Comparison of ENCODE assay signal across 12 cellular contexts in genomic region chr1:10901894-10902805, GRCh38.
DNase-seq lines count a peak whose midpoint lies in the region; ATAC-seq and TF ChIP-seq lines count a peak whose summit lies in the region.
"Had no signal": no experiment of that assay in that cellular context is flagged by ENCODE, and none has a peak within 500 bp of the region (broad histone marks: within the 10 kb centered on the region; RNA-seq: fewer than 3 reads in every experiment).

No MANE protein-coding gene starts in this region.

- no peak overlapping the region for H3K9ac ChIP-seq in neural cell (ENCODE audit: low read length)
- H3K9ac ChIP-seq in neural progenitor cell = no peak overlapping the region

- H3K4me2 ChIP-seq in neural cell (ENCODE audit: low read length) = no peak overlapping the region
- no peak overlapping the region for H3K4me2 ChIP-seq in neural progenitor cell

- no peak overlapping the region for H3K27ac Mint-ChIP-seq in chondrocyte (ENCODE audit: unreplicated experiment)
- no peak overlapping the region for H3K27ac Mint-ChIP-seq in neural progenitor cell
- H3K27ac Mint-ChIP-seq: activated T-cell treated with anti-CD3 and anti-CD28 coated beads, Interleukin-2, amount 50 U/mL, for 72 hours had no signal

- H3K4me3 ChIP-seq in BE2C (ENCODE audit: low read depth, low read length) (peak overlapping the region; percentile 24), neural cell (ENCODE audit: low read length) (no peak overlapping the region), neural progenitor cell (no peak overlapping the region)

- no peaks in the 10 kb centered on the region for H3K79me2 ChIP-seq in neural cell (replicated peaks; ENCODE audit: insufficient read depth, low read length)
- H3K79me2 ChIP-seq in neural progenitor cell (ENCODE audit: low read depth) = no peaks in the 10 kb centered on the region

- H4K20me1 ChIP-seq in neural cell (ENCODE audit: insufficient read depth) = no peaks in the 10 kb centered on the region
- no peaks in the 10 kb centered on the region for H4K20me1 ChIP-seq in neural progenitor cell (ENCODE audit: low read depth)

- no peaks in the 10 kb centered on the region for H3K9me2 ChIP-seq in neural cell (ENCODE audit: insufficient read depth, low read length)

- TF ChIP-seq CTCF in BE2C (IDR thresholded peaks at IDR 0.05; ENCODE audit: low read depth, low read length) (no peak), chondrocyte (IDR thresholded peaks at IDR 0.05) (no peak), neural cell (IDR thresholded peaks at IDR 0.05; ENCODE audit: poor library complexity, severe bottlenecking) (no peak), neural progenitor cell (IDR thresholded peaks at IDR 0.05) (no peak)

- DNase-seq in BE2C = peak; percentile 72
- peak; percentile 55 for DNase-seq in chondrocyte (ENCODE audit: low spot score)
- no peak for DNase-seq in NOMO-1 treated with dmso at 0.1 percent for 144 hours (lab: John Stamatoyannopoulos, UW; ENCODE audit: unreplicated experiment)
- no peak for DNase-seq in neural progenitor cell (ENCODE audit: low spot score)
- no peak for DNase-seq in NCI-H1092 treated with DMSO at 0.1 percent for 48 hours (lab: John Stamatoyannopoulos, UW)
- DNase-seq: activated CD4-positive, alpha-beta T cell treated with anti-CD3 and anti-CD28 coated beads for 4 hours; activated T-cell treated with anti-CD3 and anti-CD28 coated beads, Interleukin-2, amount 50 U/mL, for 72 hours; cortex of kidney; stomach had no signal

- H3K36me3 ChIP-seq in BE2C = no peaks in the 10 kb centered on the region
- no peaks in the 10 kb centered on the region for H3K36me3 ChIP-seq in neural cell (ENCODE audit: insufficient read depth, low read length)
- no peaks in the 10 kb centered on the region for H3K36me3 ChIP-seq in neural progenitor cell
- H3K36me3 ChIP-seq: stomach had no signal

- no peaks in the 10 kb centered on the region for H3K27me3 ChIP-seq in BE2C
- H3K27me3 ChIP-seq in neural cell (ENCODE audit: insufficient read depth, low read depth, low read length) = no peaks in the 10 kb centered on the region
- no peaks in the 10 kb centered on the region for H3K27me3 ChIP-seq in neural progenitor cell

- TF ChIP-seq EP300 in Ishikawa (IDR thresholded peaks at IDR 0.05; ENCODE audit: borderline replicate concordance) = peak; percentile 3; the same call in 1 of the 2 replicates
- peak; percentile 22 for TF ChIP-seq EP300 in neural cell (conservative IDR thresholded peaks at IDR 0.05; ENCODE audit: poor library complexity, severe bottlenecking)

- no peaks in the 10 kb centered on the region for H3K9me3 ChIP-seq in BE2C
- no peaks in the 10 kb centered on the region for H3K9me3 ChIP-seq in neural cell (ENCODE audit: low read length)
- H3K9me3 ChIP-seq in neural progenitor cell (ENCODE audit: low read depth) = no peaks in the 10 kb centered on the region
- H3K9me3 ChIP-seq: stomach had no signal

- H3K27me3 Mint-ChIP-seq in chondrocyte (ENCODE audit: low read depth) (peaks cover 8% of the 10 kb centered on the region), neural progenitor cell (ENCODE audit: insufficient read depth, low read depth) (peaks cover 17% of the 10 kb centered on the region)

- no peaks in the 10 kb centered on the region for H3K9me3 Mint-ChIP-seq in chondrocyte (ENCODE audit: low read depth)
- H3K9me3 Mint-ChIP-seq in neural progenitor cell = no peaks in the 10 kb centered on the region
- H3K9me3 Mint-ChIP-seq: activated T-cell treated with anti-CD3 and anti-CD28 coated beads, Interleukin-2, amount 50 U/mL, for 72 hours had no signal

- no peak for ATAC-seq in HG02623 (IDR thresholded peaks at IDR 0.05; ENCODE audit: unreplicated experiment)
- ATAC-seq: activated T-cell treated with anti-CD3 and anti-CD28 coated beads, Interleukin-2, amount 50 U/mL, for 72 hours had no signal

- TF ChIP-seq RAD21 in Ishikawa (IDR thresholded peaks at IDR 0.05; ENCODE audit: low read depth) = no peak
- no peak for TF ChIP-seq RAD21 in neural cell (conservative IDR thresholded peaks at IDR 0.05)

- H2AFZ ChIP-seq in neural cell (ENCODE audit: low read depth, low read length) = no peak overlapping the region
- no peak overlapping the region for H2AFZ ChIP-seq in neural progenitor cell (replicated peaks)

- peaks cover 4% of the 10 kb centered on the region for H3K4me1 Mint-ChIP-seq in chondrocyte (ENCODE audit: low read depth)
- H3K4me1 Mint-ChIP-seq in neural progenitor cell = peaks cover 50% of the 10 kb centered on the region

- H3K36me3 Mint-ChIP-seq in chondrocyte (ENCODE audit: low read depth) (no peaks in the 10 kb centered on the region), neural progenitor cell (no peaks in the 10 kb centered on the region)

- H3K27ac ChIP-seq in neural cell (ENCODE audit: low read length) (no peak overlapping the region), neural progenitor cell (no peak overlapping the region)

- H3K4me3 Mint-ChIP-seq in chondrocyte (ENCODE audit: unreplicated experiment) (no peak overlapping the region), neural progenitor cell (no peak overlapping the region)
- H3K4me3 Mint-ChIP-seq: activated T-cell treated with anti-CD3 and anti-CD28 coated beads, Interleukin-2, amount 50 U/mL, for 72 hours had no signal

- H3K4me1 ChIP-seq in BE2C (peaks cover 67% of the 10 kb centered on the region), neural progenitor cell (peaks cover 28% of the 10 kb centered on the region)

- H3F3A ChIP-seq in neural cell (ENCODE audit: insufficient read depth, low read length, poor library complexity, severe bottlenecking) (no peaks in the 10 kb centered on the region), neural progenitor cell (ENCODE audit: low read depth) (peaks cover 2% of the 10 kb centered on the region)

TF ChIP-seq in Ishikawa, 13 proteins besides CTCF, POLR2A, EP300 and RAD21 (continues in another document):
- TF ChIP-seq YY1 (IDR thresholded peaks at IDR 0.05; ENCODE audit: low read depth) (no peak), EGR1 (IDR thresholded peaks at IDR 0.05) (no peak)
- TF ChIP-seq, protein P1, sequence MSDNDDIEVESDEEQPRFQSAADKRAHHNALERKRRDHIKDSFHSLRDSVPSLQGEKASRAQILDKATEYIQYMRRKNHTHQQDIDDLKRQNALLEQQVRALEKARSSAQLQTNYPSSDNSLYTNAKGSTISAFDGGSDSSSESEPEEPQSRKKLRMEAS (IDR thresholded peaks at IDR 0.05) = no peak
- TF ChIP-seq, protein P2, sequence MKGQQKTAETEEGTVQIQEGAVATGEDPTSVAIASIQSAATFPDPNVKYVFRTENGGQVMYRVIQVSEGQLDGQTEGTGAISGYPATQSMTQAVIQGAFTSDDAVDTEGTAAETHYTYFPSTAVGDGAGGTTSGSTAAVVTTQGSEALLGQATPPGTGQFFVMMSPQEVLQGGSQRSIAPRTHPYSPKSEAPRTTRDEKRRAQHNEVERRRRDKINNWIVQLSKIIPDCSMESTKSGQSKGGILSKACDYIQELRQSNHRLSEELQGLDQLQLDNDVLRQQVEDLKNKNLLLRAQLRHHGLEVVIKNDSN (IDR thresholded peaks at IDR 0.05) = no peak

TF ChIP-seq in neural cell, 6 proteins besides CTCF, POLR2A, EP300 and RAD21:
- TF ChIP-seq TAF1 (IDR thresholded peaks at IDR 0.05; ENCODE audit: low read depth) (no peak), SMC3 (conservative IDR thresholded peaks at IDR 0.05; ENCODE audit: poor library complexity) (no peak)

Comparison
In these comparisons a context has a peak if more than half of its experiments do, and no peak if none do; other contexts are left out.
1. DNase-seq: peak in BE2C (single experiment) and chondrocyte (single experiment); none in NOMO-1 treated with dmso at 0.1 percent for 144 hours (single experiment), neural progenitor cell (single experiment) and NCI-H1092 treated with DMSO at 0.1 percent for 48 hours (single experiment).